8 cellular contexts compared by ENCODE assay signal in the genomic region with DNA sequence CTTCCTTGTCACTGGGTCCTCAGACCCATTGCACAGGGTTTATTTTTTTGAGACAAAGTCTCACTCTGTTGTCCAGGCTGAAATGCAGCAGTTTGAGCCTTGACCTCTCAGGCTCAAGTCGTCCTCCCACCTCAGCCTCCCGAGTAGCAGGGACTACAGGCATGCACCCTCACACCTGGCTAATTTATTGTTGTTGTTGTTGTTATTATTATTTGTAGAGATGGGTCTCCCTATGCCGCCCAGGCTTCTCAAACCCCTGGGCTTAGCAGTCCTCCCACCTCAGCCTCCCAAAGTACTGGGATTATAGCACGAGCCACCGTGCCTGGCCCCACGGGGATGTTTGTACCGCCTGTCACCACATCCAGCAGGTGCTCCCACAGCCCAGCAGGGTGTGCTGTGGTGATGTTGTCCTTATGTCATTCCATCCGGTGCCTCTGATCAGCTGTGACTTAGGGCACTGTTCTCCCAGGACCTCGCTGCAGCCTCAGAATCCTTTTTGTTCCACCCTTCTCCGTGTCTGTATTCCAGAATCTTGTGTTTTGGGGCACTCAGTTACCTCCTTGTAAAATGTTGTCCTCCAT.
DNase-seq lines count a peak whose midpoint lies in the region; ATAC-seq and TF ChIP-seq lines count a peak whose summit lies in the region.

No MANE protein-coding gene starts in this region.

- H3K36me3 ChIP-seq in left ventricle myocardium inferior: no peaks in the 10 kb centered on the region

- no peaks in the 10 kb centered on the region for H3K4me1 ChIP-seq in left ventricle myocardium inferior

- no peak overlapping the region for H3K4me3 ChIP-seq in left ventricle myocardium inferior

- H3K9me3 Mint-ChIP-seq in activated naive CD8-positive, alpha-beta T cell treated with anti-CD3 and anti-CD28 coated beads for 36 hours: peaks cover 3% of the 10 kb centered on the region
- H3K9me3 Mint-ChIP-seq in activated naive CD8-positive, alpha-beta T cell treated with anti-CD3 and anti-CD28 coated beads, Interleukin-2, amount 50 U/mL, for 24 hours: peaks cover 9% of the 10 kb centered on the region
- peaks cover 0 to 6% (median 0%) of the 10 kb centered on the region in 6 donors for H3K9me3 Mint-ChIP-seq in immature natural killer cell

- peak; percentile 49 for TF ChIP-seq CTCF in left ventricle myocardium inferior (IDR thresholded peaks at IDR 0.05; ENCODE audit: borderline replicate concordance)

- DNase-seq in activated naive CD8-positive, alpha-beta T cell treated with anti-CD3 and anti-CD28 coated beads for 36 hours: no peak
- DNase-seq in activated naive CD8-positive, alpha-beta T cell treated with anti-CD3 and anti-CD28 coated beads, Interleukin-2, amount 50 U/mL, for 24 hours: no peak
- DNase-seq in OCI-M1 (lab: John Stamatoyannopoulos, UW) (peak; percentile 48), left ventricle myocardium inferior (no peak), T-helper 9 cell (no peak), immature natural killer cell (no peak)
- DNase-seq in stimulated activated CD4-positive, alpha-beta T cell treated with anti-CD3 and anti-CD28 coated beads, Interleukin-4, amount 100 ng/mL, for 4 hours: no peak

- H3K4me3 Mint-ChIP-seq in activated naive CD8-positive, alpha-beta T cell treated with anti-CD3 and anti-CD28 coated beads for 36 hours: no peak overlapping the region
- H3K4me3 Mint-ChIP-seq in activated naive CD8-positive, alpha-beta T cell treated with anti-CD3 and anti-CD28 coated beads, Interleukin-2, amount 50 U/mL, for 24 hours: no peak overlapping the region
- H3K4me3 Mint-ChIP-seq in immature natural killer cell: no peak overlapping the region

- intact Hi-C loops in left ventricle myocardium inferior (cut with micrococcal nuclease): no loop called here

- H3K27ac ChIP-seq in left ventricle myocardium inferior (replicated peaks): no peak overlapping the region

- no peaks in the 10 kb centered on the region for H3K36me3 Mint-ChIP-seq in activated naive CD8-positive, alpha-beta T cell treated with anti-CD3 and anti-CD28 coated beads for 36 hours
- H3K36me3 Mint-ChIP-seq in activated naive CD8-positive, alpha-beta T cell treated with anti-CD3 and anti-CD28 coated beads, Interleukin-2, amount 50 U/mL, for 24 hours (ENCODE audit: low read depth): no peaks in the 10 kb centered on the region
- H3K36me3 Mint-ChIP-seq in immature natural killer cell: no peaks in the 10 kb centered on the region

- H3K27me3 ChIP-seq in left ventricle myocardium inferior (ENCODE audit: low read depth): peaks cover 31% of the 10 kb centered on the region

- H3K9me3 ChIP-seq in left ventricle myocardium inferior (replicated peaks): no peaks in the 10 kb centered on the region

- no peaks in the 10 kb centered on the region for H3K4me1 Mint-ChIP-seq in activated naive CD8-positive, alpha-beta T cell treated with anti-CD3 and anti-CD28 coated beads for 36 hours
- H3K4me1 Mint-ChIP-seq in activated naive CD8-positive, alpha-beta T cell treated with anti-CD3 and anti-CD28 coated beads, Interleukin-2, amount 50 U/mL, for 24 hours: no peaks in the 10 kb centered on the region
- H3K4me1 Mint-ChIP-seq in immature natural killer cell: no peaks in the 10 kb centered on the region

- H3K27ac Mint-ChIP-seq in activated naive CD8-positive, alpha-beta T cell treated with anti-CD3 and anti-CD28 coated beads for 36 hours: peak overlapping the region; percentile 30
- H3K27ac Mint-ChIP-seq in activated naive CD8-positive, alpha-beta T cell treated with anti-CD3 and anti-CD28 coated beads, Interleukin-2, amount 50 U/mL, for 24 hours: no peak overlapping the region
- no peak overlapping the region for H3K27ac Mint-ChIP-seq in immature natural killer cell

- ATAC-seq in activated naive CD8-positive, alpha-beta T cell treated with anti-CD3 and anti-CD28 coated beads, Interleukin-2, amount 50 U/mL, for 24 hours: no peak
- ATAC-seq in HG02678 (IDR thresholded peaks at IDR 0.05; ENCODE audit: unreplicated experiment): peak; percentile 94

- peaks cover 9% of the 10 kb centered on the region for H3K27me3 Mint-ChIP-seq in activated naive CD8-positive, alpha-beta T cell treated with anti-CD3 and anti-CD28 coated beads for 36 hours
- peaks cover 7% of the 10 kb centered on the region for H3K27me3 Mint-ChIP-seq in activated naive CD8-positive, alpha-beta T cell treated with anti-CD3 and anti-CD28 coated beads, Interleukin-2, amount 50 U/mL, for 24 hours
- peaks cover 2 to 12% (median 3%) of the 10 kb centered on the region in 3 donors for H3K27me3 Mint-ChIP-seq in immature natural killer cell (ENCODE audit: low read depth in 3 of 3)
